ENCODE assay signal across 1 cellular context in genomic region chr1:93715529-93716126, GRCh38.
TF ChIP-seq lines count a peak whose summit lies in the region.

No MANE protein-coding gene starts in this region.

TF ChIP-seq in IMR-90, 13 proteins besides CTCF, POLR2A, EP300 and RAD21 (continued from another document):
- TF ChIP-seq FOS (IDR thresholded peaks at IDR 0.05; ENCODE audit: low read depth, low read length) (no peak), USF2 (IDR thresholded peaks at IDR 0.05; ENCODE audit: low read depth, low read length) (no peak), BHLHE40 (IDR thresholded peaks at IDR 0.05; ENCODE audit: low read depth, low read length) (no peak), MAZ (IDR thresholded peaks at IDR 0.05; ENCODE audit: borderline replicate concordance, low read depth, low read length) (no peak), RCOR1 (IDR thresholded peaks at IDR 0.05; ENCODE audit: insufficient replicate concordance, low read length) (no peak), MAFK (IDR thresholded peaks at IDR 0.05; ENCODE audit: low read depth, low read length) (no peak), RFX5 (IDR thresholded peaks at IDR 0.05; ENCODE audit: low read depth, low read length) (no peak), MXI1 (IDR thresholded peaks at IDR 0.05; ENCODE audit: borderline replicate concordance, low read depth, low read length) (no peak), SMC3 (IDR thresholded peaks at IDR 0.05; ENCODE audit: low read depth, low read length) (no peak)
